In genomic region chr1:108646265-108646660, GRCh38 we compare ENCODE assay signal across 8 cellular contexts. TPM values are rescaled to one million over a fixed set of nuclear protein-coding genes. Genes with fewer than 3 reads are reported as not detected.
A peak's percentile ranks its signal among the peaks of the same experiment; 100 is the strongest.
DNase-seq lines count a peak whose midpoint lies in the region; ATAC-seq and TF ChIP-seq lines count a peak whose summit lies in the region.
"Had no signal": no experiment of that assay in that cellular context is flagged by ENCODE, and none has a peak within 500 bp of the region (broad histone marks: within the 10 kb centered on the region; RNA-seq: fewer than 3 reads in every experiment).

No MANE protein-coding gene starts in this region.

- POLR2A ChIA-PET in activated naive CD8-positive, alpha-beta T cell treated with anti-CD3 and anti-CD28 coated beads, Interleukin-2, amount 10 ng/mL, durations not matched to agents 7 days and 5 days (lab: Charles Lee), result interaction anchor here (0.7 to 7.9 kb wide), 18 partner anchors 9 to 814 kb away, joined by 3 to 258 read pairs (median 6); partner anchors contain the start of genes EEIG2, GPSM2, HENMT1 and PRPF38B

- DNase-seq in activated naive CD8-positive, alpha-beta T cell treated with anti-CD3 and anti-CD28 coated beads, Interleukin-2, amount 10 ng/mL, durations not matched to agents 7 days and 5 days, result no peak
- no peak for DNase-seq in right atrium auricular region (ENCODE audit: low spot score)
- no peak for DNase-seq in NCI-H146 treated with DMSO at 0.1 percent for 48 hours (lab: John Stamatoyannopoulos, UW; ENCODE audit: unreplicated experiment)

- no peak for ATAC-seq in activated naive CD8-positive, alpha-beta T cell treated with anti-CD3 and anti-CD28 coated beads, Interleukin-2, amount 10 ng/mL, durations not matched to agents 7 days and 5 days (ENCODE audit: low read depth)
- ATAC-seq in stimulated activated memory B cell treated with anti-CD40 and anti-IgM and Interleukin-4, amounts not matched to agents 10 μg/mL and 1 μg/mL and 100 μg/mL, for 72 hours, result no peak
- ATAC-seq in GM19328 (IDR thresholded peaks at IDR 0.05; ENCODE audit: unreplicated experiment) (no peak), HG02571 (IDR thresholded peaks at IDR 0.05; ENCODE audit: unreplicated experiment) (no peak)

- peaks cover 43% of the 10 kb centered on the region for H3K36me3 Mint-ChIP-seq in activated naive CD8-positive, alpha-beta T cell treated with anti-CD3 and anti-CD28 coated beads, Interleukin-2, amount 10 ng/mL, durations not matched to agents 7 days and 5 days
- peaks cover 30% of the 10 kb centered on the region for H3K36me3 Mint-ChIP-seq in stimulated activated memory B cell treated with anti-CD40 and anti-IgM and Interleukin-4, amounts not matched to agents 10 μg/mL and 1 μg/mL and 100 μg/mL, for 72 hours

- peak overlapping the region; percentile 78 for H3K4me3 Mint-ChIP-seq in activated naive CD8-positive, alpha-beta T cell treated with anti-CD3 and anti-CD28 coated beads, Interleukin-2, amount 10 ng/mL, durations not matched to agents 7 days and 5 days
- H3K4me3 Mint-ChIP-seq in stimulated activated memory B cell treated with anti-CD40 and anti-IgM and Interleukin-4, amounts not matched to agents 10 μg/mL and 1 μg/mL and 100 μg/mL, for 72 hours, result no peak overlapping the region
- H3K4me3 Mint-ChIP-seq: neural crest cell had no signal

- H3K4me3 ChIP-seq in right atrium auricular region, result no peak overlapping the region

- TF ChIP-seq CTCF in right atrium auricular region (IDR thresholded peaks at IDR 0.05), result no peak

- no peaks in the 10 kb centered on the region for H3K27me3 ChIP-seq in right atrium auricular region

- H3K9me3 ChIP-seq in KOPT-K1 (ENCODE audit: insufficient read depth, low read length, poor library complexity, severe bottlenecking), result peaks cover 4% of the 10 kb centered on the region
- no peaks in the 10 kb centered on the region for H3K9me3 ChIP-seq in right atrium auricular region

- H3K4me1 Mint-ChIP-seq in activated naive CD8-positive, alpha-beta T cell treated with anti-CD3 and anti-CD28 coated beads, Interleukin-2, amount 10 ng/mL, durations not matched to agents 7 days and 5 days, result peaks cover 56% of the 10 kb centered on the region
- peaks cover 27% of the 10 kb centered on the region for H3K4me1 Mint-ChIP-seq in stimulated activated memory B cell treated with anti-CD40 and anti-IgM and Interleukin-4, amounts not matched to agents 10 μg/mL and 1 μg/mL and 100 μg/mL, for 72 hours

- no peaks in the 10 kb centered on the region for H3K27me3 Mint-ChIP-seq in activated naive CD8-positive, alpha-beta T cell treated with anti-CD3 and anti-CD28 coated beads, Interleukin-2, amount 10 ng/mL, durations not matched to agents 7 days and 5 days
- H3K27me3 Mint-ChIP-seq in stimulated activated memory B cell treated with anti-CD40 and anti-IgM and Interleukin-4, amounts not matched to agents 10 μg/mL and 1 μg/mL and 100 μg/mL, for 72 hours, result no peaks in the 10 kb centered on the region

- no peaks in the 10 kb centered on the region for H3K9me3 Mint-ChIP-seq in activated naive CD8-positive, alpha-beta T cell treated with anti-CD3 and anti-CD28 coated beads, Interleukin-2, amount 10 ng/mL, durations not matched to agents 7 days and 5 days
- H3K9me3 Mint-ChIP-seq in stimulated activated memory B cell treated with anti-CD40 and anti-IgM and Interleukin-4, amounts not matched to agents 10 μg/mL and 1 μg/mL and 100 μg/mL, for 72 hours, result no peaks in the 10 kb centered on the region
- H3K9me3 Mint-ChIP-seq: neural crest cell had no signal

- peak overlapping the region; percentile 97 for H3K27ac Mint-ChIP-seq in activated naive CD8-positive, alpha-beta T cell treated with anti-CD3 and anti-CD28 coated beads, Interleukin-2, amount 10 ng/mL, durations not matched to agents 7 days and 5 days
- peak overlapping the region; percentile 72 for H3K27ac Mint-ChIP-seq in stimulated activated memory B cell treated with anti-CD40 and anti-IgM and Interleukin-4, amounts not matched to agents 10 μg/mL and 1 μg/mL and 100 μg/mL, for 72 hours

- H3K27ac ChIP-seq in KOPT-K1 (ENCODE audit: low read depth, low read length, poor library complexity, severe bottlenecking), result peak overlapping the region; percentile 69
- peak overlapping the region; percentile 37 to 46 for H3K27ac ChIP-seq in right atrium auricular region

- H3K36me3 ChIP-seq in KOPT-K1 (ENCODE audit: insufficient read depth, low read length) (peaks cover 33% of the 10 kb centered on the region), right atrium auricular region (no peaks in the 10 kb centered on the region)

- H3K4me1 ChIP-seq in right atrium auricular region, result no peaks in the 10 kb centered on the region

RNA-seq across cellular contexts. Expression of gene HENMT1, which starts 14.6 kb away (rescaled TPM):
- total RNA-seq in activated naive CD8-positive, alpha-beta T cell treated with anti-CD3 and anti-CD28 coated beads, Interleukin-2, amount 10 ng/mL, durations not matched to agents 7 days and 5 days, result 10 to 100 TPM; 32.3 to 33.0 TPM
- total RNA-seq in right atrium auricular region, result under 1 TPM; 0.41 to 0.55 TPM

RNA-seq across cellular contexts. Expression of gene PRPF38B, which starts 45.8 kb away (rescaled TPM):
- total RNA-seq in activated naive CD8-positive, alpha-beta T cell treated with anti-CD3 and anti-CD28 coated beads, Interleukin-2, amount 10 ng/mL, durations not matched to agents 7 days and 5 days, result 10 to 100 TPM; 85.9 to 91.2 TPM
- total RNA-seq in right atrium auricular region, result 10 to 100 TPM; 10.7 to 11.1 TPM

Comparison
In these comparisons a context has a peak if more than half of its experiments do, and no peak if none do; other contexts are left out.
1. RNA of gene HENMT1, which starts 14.6 kb away (total RNA-seq): 32.3 to 33.0 TPM in activated naive CD8-positive, alpha-beta T cell treated with anti-CD3 and anti-CD28 coated beads, Interleukin-2, amount 10 ng/mL, durations not matched to agents 7 days and 5 days; 0.41 to 0.55 TPM in right atrium auricular region; every median in the first group is over 10 times any median in the second.
2. RNA of gene PRPF38B, which starts 45.8 kb away (total RNA-seq): 85.9 to 91.2 TPM in activated naive CD8-positive, alpha-beta T cell treated with anti-CD3 and anti-CD28 coated beads, Interleukin-2, amount 10 ng/mL, durations not matched to agents 7 days and 5 days; 10.7 to 11.1 TPM in right atrium auricular region; every median in the first group is over 4 times any median in the second.